In genomic region chr12:85057370-85057963, GRCh38 we compare ENCODE assay signal across 9 cellular contexts. TPM values are rescaled to one million over a fixed set of nuclear protein-coding genes. Genes with fewer than 3 reads are reported as not detected.
A peak's percentile ranks its signal among the peaks of the same experiment; 100 is the strongest.
DNase-seq lines count a peak whose midpoint lies in the region; ATAC-seq and TF ChIP-seq lines count a peak whose summit lies in the region.
"Had no signal": no experiment of that assay in that cellular context is flagged by ENCODE, and none has a peak within 500 bp of the region (broad histone marks: within the 10 kb centered on the region; RNA-seq: fewer than 3 reads in every experiment).

No MANE protein-coding gene starts in this region.

- H3K9me3 ChIP-seq in transverse colon (no peaks in the 10 kb centered on the region), T-helper 17 cell (ENCODE audit: control insufficient read depth, low read length, poor library complexity, severe bottlenecking) (no peaks in the 10 kb centered on the region)

- no peaks in the 10 kb centered on the region for H3K9me3 Mint-ChIP-seq in activated CD8-positive, alpha-beta T cell treated with anti-CD3 and anti-CD28 coated beads, Interleukin-2, amount 10 ng/mL, durations not matched to agents 7 days and 5 days (ENCODE audit: insufficient read depth)

- 34 to 46% methylated on average over 2 of the region's 2 CpGs for WGBS in transverse colon (ENCODE audit: low coverage in 1 of 2), 2 donors

- intact Hi-C loops in transverse colon (cut with DNase I; ENCODE audit: low total_unique reads): no loop called here

- H3K4me3 Mint-ChIP-seq in activated CD8-positive, alpha-beta T cell treated with anti-CD3 and anti-CD28 coated beads, Interleukin-2, amount 10 ng/mL, durations not matched to agents 7 days and 5 days: no peak overlapping the region
- no peak overlapping the region for H3K4me3 Mint-ChIP-seq in T-helper 17 cell

- DNase-seq in Ammon's horn (ENCODE audit: low spot score) (peak; percentile 32), NCI-H146 treated with DMSO at 0.1 percent for 48 hours (lab: John Stamatoyannopoulos, UW; ENCODE audit: unreplicated experiment) (peak; percentile 15), inferior parietal cortex (ENCODE audit: extremely low spot score) (peak; percentile 69), transverse colon (peak; percentile 15), T-helper 17 cell (no peak)
- peak; percentile 44 for DNase-seq in activated CD8-positive, alpha-beta T cell treated with anti-CD3 and anti-CD28 coated beads, Interleukin-2, amount 10 ng/mL, durations not matched to agents 7 days and 5 days

- no peaks in the 10 kb centered on the region for H3K36me3 Mint-ChIP-seq in activated CD8-positive, alpha-beta T cell treated with anti-CD3 and anti-CD28 coated beads, Interleukin-2, amount 10 ng/mL, durations not matched to agents 7 days and 5 days (ENCODE audit: low read depth)
- H3K36me3 Mint-ChIP-seq in T-helper 17 cell (ENCODE audit: low read depth): no peaks in the 10 kb centered on the region

- no peak overlapping the region for H3K27ac Mint-ChIP-seq in activated CD8-positive, alpha-beta T cell treated with anti-CD3 and anti-CD28 coated beads, Interleukin-2, amount 10 ng/mL, durations not matched to agents 7 days and 5 days
- no peak overlapping the region for H3K27ac Mint-ChIP-seq in T-helper 17 cell

- H3K4me1 Mint-ChIP-seq in activated CD8-positive, alpha-beta T cell treated with anti-CD3 and anti-CD28 coated beads, Interleukin-2, amount 10 ng/mL, durations not matched to agents 7 days and 5 days (ENCODE audit: low read depth): no peaks in the 10 kb centered on the region
- H3K4me1 Mint-ChIP-seq in T-helper 17 cell: no peaks in the 10 kb centered on the region

- H3K4me3 ChIP-seq in transverse colon: no peak overlapping the region

- ATAC-seq in HG02678 (IDR thresholded peaks at IDR 0.05; ENCODE audit: unreplicated experiment): peak; percentile 79
- ATAC-seq in activated CD8-positive, alpha-beta T cell treated with anti-CD3 and anti-CD28 coated beads, Interleukin-2, amount 10 ng/mL, durations not matched to agents 7 days and 5 days: no peak
- no peak for ATAC-seq in T-helper 17 cell

- no peak for TF ChIP-seq EP300 in transverse colon (IDR thresholded peaks at IDR 0.05; ENCODE audit: low read depth)

- no peaks in the 10 kb centered on the region for H3K27me3 Mint-ChIP-seq in activated CD8-positive, alpha-beta T cell treated with anti-CD3 and anti-CD28 coated beads, Interleukin-2, amount 10 ng/mL, durations not matched to agents 7 days and 5 days (ENCODE audit: low read depth)
- H3K27me3 Mint-ChIP-seq in T-helper 17 cell: peaks cover 4% of the 10 kb centered on the region

- no peak overlapping the region for H3K27ac ChIP-seq in transverse colon

- no peaks in the 10 kb centered on the region for H3K36me3 ChIP-seq in transverse colon

- POLR2A ChIA-PET in activated CD8-positive, alpha-beta T cell treated with anti-CD3 and anti-CD28 coated beads, Interleukin-2, amount 10 ng/mL, durations not matched to agents 7 days and 5 days (lab: Charles Lee): no interaction called here

- CTCF ChIA-PET in activated CD8-positive, alpha-beta T cell treated with anti-CD3 and anti-CD28 coated beads, Interleukin-2, amount 10 ng/mL, durations not matched to agents 7 days and 5 days (lab: Charles Lee): interaction anchor here (0.9 to 1.9 kb wide), 10 partner anchors 9 to 193 kb away, joined by 3 to 5 read pairs (median 4); no protein-coding TSS in a partner anchor

- in situ Hi-C loops in transverse colon (cut with MboI; ENCODE audit: low pct_ligation_motif_present in 1 of 4, low pct_unique_long_range_greater_than_20kb in 1 of 4, low sequenced_read_pairs in 3 of 4): no loop called here

- TF ChIP-seq CTCF in GM12874 (IDR thresholded peaks at IDR 0.05; ENCODE audit: insufficient read depth, low read depth, low read length) (peak; percentile 66; the same call in 1 of the 2 replicates), transverse colon (IDR thresholded peaks at IDR 0.05) (peak; percentile 50 to 74 (median 69))

- H3K4me1 ChIP-seq in transverse colon: no peaks in the 10 kb centered on the region

- TF ChIP-seq POLR2A in transverse colon (IDR thresholded peaks at IDR 0.05): no peak

- no peaks in the 10 kb centered on the region for H3K27me3 ChIP-seq in transverse colon

RNA-seq across cellular contexts. Expression of gene LRRIQ1, which starts 21.3 kb away (rescaled TPM):
- total RNA-seq in activated CD8-positive, alpha-beta T cell treated with anti-CD3 and anti-CD28 coated beads, Interleukin-2, amount 10 ng/mL, durations not matched to agents 7 days and 5 days: not detected
- total RNA-seq in transverse colon (not detected), T-helper 17 cell (not detected)
- total RNA-seq: T-helper 2 cell treated with Interferon-gamma antibody and Interleukin-4, amounts not matched to agents 100 ng/mL and 5 ng/mL, for 36 hours had no signal

RNA-seq across cellular contexts. Expression of gene TSPAN19, which starts 21.4 kb away (rescaled TPM):
- total RNA-seq in activated CD8-positive, alpha-beta T cell treated with anti-CD3 and anti-CD28 coated beads, Interleukin-2, amount 10 ng/mL, durations not matched to agents 7 days and 5 days: not detected
- total RNA-seq in transverse colon: not detected
- not detected for total RNA-seq in T-helper 17 cell
- total RNA-seq: T-helper 2 cell treated with Interferon-gamma antibody and Interleukin-4, amounts not matched to agents 100 ng/mL and 5 ng/mL, for 36 hours had no signal

Comparison
In these comparisons a context has a peak if more than half of its experiments do, and no peak if none do; other contexts are left out.
1. DNase-seq: peak in Ammon's horn (single experiment), NCI-H146 treated with DMSO at 0.1 percent for 48 hours (single experiment), activated CD8-positive, alpha-beta T cell treated with anti-CD3 and anti-CD28 coated beads, Interleukin-2, amount 10 ng/mL, durations not matched to agents 7 days and 5 days (single experiment), inferior parietal cortex (single experiment) and transverse colon (single experiment); none in T-helper 17 cell (0 of 3).